8 cellular contexts compared by ENCODE assay signal in genomic region chr3:130746296-130747039, GRCh38. TPM values are rescaled to one million over a fixed set of nuclear protein-coding genes. Genes with fewer than 3 reads are reported as not detected.
DNase-seq lines count a peak whose midpoint lies in the region; ATAC-seq lines count a peak whose summit lies in the region.

PIK3R4 (minus strand) TSS chr3:130746829; CDS start chr3:130745218, 1,611 bp downstream.

- peaks cover 18 to 23% of the 10 kb centered on the region in 2 donors for H3K36me3 Mint-ChIP-seq in activated naive CD4-positive, alpha-beta T cell treated with anti-CD3 and anti-CD28 coated beads, Interleukin-2, amount 50 U/mL, for 72 hours

- H3K4me3 ChIP-seq in GM08714 (ENCODE audit: low read length): peak within 1 kb of the TSS; percentile 74

- no peaks in the 10 kb centered on the region for H3K9me3 Mint-ChIP-seq in activated naive CD4-positive, alpha-beta T cell treated with anti-CD3 and anti-CD28 coated beads, Interleukin-2, amount 50 U/mL, for 72 hours

- peak within 1 kb of the TSS; percentile 94 to 99 for H3K27ac Mint-ChIP-seq in activated naive CD4-positive, alpha-beta T cell treated with anti-CD3 and anti-CD28 coated beads, Interleukin-2, amount 50 U/mL, for 72 hours

- ATAC-seq in HG02610 (IDR thresholded peaks at IDR 0.05; ENCODE audit: unreplicated experiment): peak; percentile 94
- ATAC-seq in activated naive CD4-positive, alpha-beta T cell treated with anti-CD3 and anti-CD28 coated beads, Interleukin-2, amount 50 U/mL, for 72 hours: peak; percentile 93 to 95

- H3K27ac ChIP-seq in temporal lobe (ENCODE audit: low read depth, low read length): peak within 1 kb of the TSS; percentile 51

- DNase-seq in NCI-H1092 treated with DMSO at 0.1 percent for 48 hours (lab: John Stamatoyannopoulos, UW) (peak; percentile 98), SKM-1 (lab: John Stamatoyannopoulos, UW; ENCODE audit: unreplicated experiment) (peak; percentile 96), glomerular endothelial cell (ENCODE audit: extremely low read depth, low read depth, low spot score) (peak; percentile 93), occipital lobe (lab: John Stamatoyannopoulos, UW) (peak; percentile 92)
- DNase-seq in activated naive CD4-positive, alpha-beta T cell treated with anti-CD3 and anti-CD28 coated beads, Interleukin-2, amount 50 U/mL, for 72 hours (ENCODE audit: low spot score in 2 of 2): peak; percentile 92

RNA-seq across cellular contexts. Expression of gene PIK3R4, which starts in this region (rescaled TPM):
- total RNA-seq in activated naive CD4-positive, alpha-beta T cell treated with anti-CD3 and anti-CD28 coated beads, Interleukin-2, amount 50 U/mL, for 72 hours: 10 to 100 TPM; 23.3 to 32.4 TPM
- 28.2 and 40.0 TPM in 2 replicates for total RNA-seq in glomerular endothelial cell
- total RNA-seq in occipital lobe: 31.0 TPM
- total RNA-seq in temporal lobe: 24.1 TPM

Comparison
In these comparisons a context has a peak if more than half of its experiments do, and no peak if none do; other contexts are left out.
1. Peak in every context shown above with its lines: DNase-seq, ATAC-seq, H3K4me3 ChIP-seq and H3K27ac ChIP-seq.